Comparison of ENCODE assay signal across 12 cellular contexts in the genomic region with DNA sequence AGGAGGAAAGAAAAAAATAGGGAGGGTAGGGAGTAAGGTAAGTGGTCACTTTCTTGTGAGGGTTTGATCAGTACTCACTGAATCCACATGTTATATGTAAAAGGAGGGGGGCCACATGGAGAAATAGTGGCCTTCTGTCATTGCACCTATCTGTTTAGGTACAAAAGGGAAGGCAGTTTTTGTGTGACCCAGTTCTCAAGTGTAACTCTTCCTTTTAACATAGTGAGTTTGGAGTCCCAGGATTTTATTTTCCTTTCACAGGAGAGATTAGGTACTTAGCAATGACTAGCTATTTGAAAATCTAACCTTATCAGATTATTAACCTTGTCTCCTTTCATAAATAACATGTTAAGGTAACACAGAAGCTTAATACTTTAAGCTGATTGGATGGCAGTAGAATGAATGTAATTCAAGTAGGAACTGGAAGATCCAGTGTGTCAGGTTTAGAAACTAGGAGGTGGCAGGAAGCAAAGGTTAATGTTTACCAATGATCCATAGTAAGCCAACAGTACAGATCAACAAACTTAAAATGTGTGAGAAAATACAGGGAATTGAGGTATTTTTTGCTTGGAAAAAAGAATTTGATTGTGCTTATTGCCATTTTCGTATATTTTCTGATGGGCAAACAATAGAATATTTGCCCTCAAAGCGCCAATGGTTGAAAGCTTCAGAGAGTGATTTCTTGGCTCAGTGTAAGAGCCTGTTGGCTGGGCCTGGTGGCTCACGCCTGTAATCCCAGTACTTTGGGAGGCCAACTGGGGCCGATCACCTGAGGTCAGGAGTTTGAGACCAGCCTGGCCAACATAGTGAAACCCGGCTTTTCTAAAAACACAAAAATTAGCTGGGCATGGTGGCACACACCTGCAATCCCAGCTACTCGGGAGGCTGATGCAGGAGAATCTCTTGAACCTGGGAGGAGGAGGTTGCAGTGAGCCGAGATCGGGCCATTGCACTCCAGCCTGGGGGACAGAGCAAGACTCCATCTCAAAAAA. TPM values are rescaled to one million over a fixed set of nuclear protein-coding genes. Genes with fewer than 3 reads are reported as not detected.
DNase-seq lines count a peak whose midpoint lies in the region; ATAC-seq and TF ChIP-seq lines count a peak whose summit lies in the region.
"Had no signal": no experiment of that assay in that cellular context is flagged by ENCODE, and none has a peak within 500 bp of the region (broad histone marks: within the 10 kb centered on the region; RNA-seq: fewer than 3 reads in every experiment).

No MANE protein-coding gene starts in this region.

- CTCF ChIA-PET in Calu3 (lab: Charles Lee): interaction anchor here (1.4 kb wide), 2 partner anchors 10 to 11 kb away, joined by 4 to 12 read pairs; partner anchors contain the start of gene HNMT

- no peaks in the 10 kb centered on the region for H3K9me3 Mint-ChIP-seq in Calu3 (ENCODE audit: low read depth, unreplicated experiment)
- no peaks in the 10 kb centered on the region for H3K9me3 Mint-ChIP-seq in activated T-cell treated with anti-CD3 and anti-CD28 coated beads, Interleukin-2, amount 50 U/mL, for 72 hours

- H3K4me3 ChIP-seq in muscle layer of duodenum (ENCODE audit: low read depth in 1 of 2, low read length in 2 of 2) (no peak overlapping the region), uterus (no peak overlapping the region)
- H3K4me3 ChIP-seq: esophagus muscularis mucosa had no signal

- intact Hi-C loops in Calu3 (cut with micrococcal nuclease; ENCODE audit: unreplicated experiment): loop anchor here (10.0 kb wide), 1 partner anchor 281 kb away; no protein-coding TSS in a partner anchor
- intact Hi-C loops in uterus (cut with DNase I; ENCODE audit: low total_unique reads): no loop called here

- BruUV-seq in Calu3 (replicated peaks; lab: Mats Ljungman, UMichigan): no TSS peak

- no peaks in the 10 kb centered on the region for H3K36me3 ChIP-seq in muscle layer of duodenum (ENCODE audit: control insufficient read depth in 1 of 2, insufficient read depth in 2 of 2, low read length in 2 of 2)
- H3K36me3 ChIP-seq in uterus: no peaks in the 10 kb centered on the region

- ATAC-seq in esophagus mucosa: peak; percentile 98
- ATAC-seq in activated T-cell treated with anti-CD3 and anti-CD28 coated beads, Interleukin-2, amount 50 U/mL, for 72 hours (replicated peaks in 1 of 2): no peak

- peaks cover 23% of the 10 kb centered on the region for H3K36me3 Mint-ChIP-seq in Calu3 (ENCODE audit: insufficient read depth, unreplicated experiment)
- no peaks in the 10 kb centered on the region for H3K36me3 Mint-ChIP-seq in activated T-cell treated with anti-CD3 and anti-CD28 coated beads, Interleukin-2, amount 50 U/mL, for 72 hours (ENCODE audit: insufficient read depth in 2 of 2)

- no peaks in the 10 kb centered on the region for H3K27me3 ChIP-seq in muscle layer of duodenum (ENCODE audit: low read depth, low read length)
- H3K27me3 ChIP-seq in uterus: no peaks in the 10 kb centered on the region
- H3K27me3 ChIP-seq: esophagus muscularis mucosa had no signal

- no peaks in the 10 kb centered on the region for H3K4me1 ChIP-seq in muscle layer of duodenum (ENCODE audit: control insufficient read depth in 1 of 2, insufficient read depth in 2 of 2, low read length in 2 of 2)
- no peaks in the 10 kb centered on the region for H3K4me1 ChIP-seq in uterus
- H3K4me1 ChIP-seq: esophagus muscularis mucosa had no signal

- H3K4me3 Mint-ChIP-seq in Calu3 (ENCODE audit: low read depth, unreplicated experiment): peak overlapping the region; percentile 41
- no peak overlapping the region for H3K4me3 Mint-ChIP-seq in activated T-cell treated with anti-CD3 and anti-CD28 coated beads, Interleukin-2, amount 50 U/mL, for 72 hours

- no peaks in the 10 kb centered on the region for H3K9me3 ChIP-seq in muscle layer of duodenum (ENCODE audit: control insufficient read depth in 1 of 2, low read length in 2 of 2)
- no peaks in the 10 kb centered on the region for H3K9me3 ChIP-seq in uterus
- H3K9me3 ChIP-seq: esophagus muscularis mucosa had no signal

- TF ChIP-seq POLR2A in uterus (IDR thresholded peaks at IDR 0.05): no peak

- DNase-seq in Calu3 (peak; percentile 59), NCI-H510A (lab: John Stamatoyannopoulos, UW) (peak; percentile 67), uterus (no peak), NCI-H69 (lab: John Stamatoyannopoulos, UW) (no peak), caudate nucleus (lab: John Stamatoyannopoulos, UW) (no peak)
- DNase-seq in activated T-cell treated with anti-CD3 and anti-CD28 coated beads, Interleukin-2, amount 50 U/mL, for 72 hours: no peak
- DNase-seq: activated gamma-delta T cell, NCI-H1105 treated with DMSO at 0.1 percent for 48 hours, SW 1271 had no signal

- H3K27ac Mint-ChIP-seq in Calu3 (ENCODE audit: unreplicated experiment): peak overlapping the region; percentile 87
- no peak overlapping the region for H3K27ac Mint-ChIP-seq in activated T-cell treated with anti-CD3 and anti-CD28 coated beads, Interleukin-2, amount 50 U/mL, for 72 hours

- H3K27me3 Mint-ChIP-seq in Calu3 (ENCODE audit: unreplicated experiment): no peaks in the 10 kb centered on the region
- no peaks in the 10 kb centered on the region for H3K27me3 Mint-ChIP-seq in activated T-cell treated with anti-CD3 and anti-CD28 coated beads, Interleukin-2, amount 50 U/mL, for 72 hours (ENCODE audit: low read depth)

- peak overlapping the region; percentile 39 for H3K27ac ChIP-seq in muscle layer of duodenum (ENCODE audit: low read length)
- H3K27ac ChIP-seq in uterus: peak overlapping the region in 1 of 2 donors; percentile 2
- no peak overlapping the region for H3K27ac ChIP-seq in caudate nucleus (ENCODE audit: low read depth, low read length)
- H3K27ac ChIP-seq: esophagus muscularis mucosa had no signal

- TF ChIP-seq CTCF in Calu3 (IDR thresholded peaks at IDR 0.05; ENCODE audit: unreplicated experiment): no peak
- no peak for TF ChIP-seq CTCF in uterus (IDR thresholded peaks at IDR 0.05)

- peaks cover 49% of the 10 kb centered on the region for H3K4me1 Mint-ChIP-seq in Calu3 (ENCODE audit: low read depth, unreplicated experiment)
- no peaks in the 10 kb centered on the region for H3K4me1 Mint-ChIP-seq in activated T-cell treated with anti-CD3 and anti-CD28 coated beads, Interleukin-2, amount 50 U/mL, for 72 hours (ENCODE audit: low read depth)

RNA-seq across cellular contexts. Expression of gene HNMT, which starts 11.3 kb away (rescaled TPM):
- 56.5 and 68.2 TPM in 2 replicates for total RNA-seq in Calu3 (2022)
- total RNA-seq in esophagus mucosa: 2.5 TPM
- total RNA-seq in uterus: 100 to 1,000 TPM in 1 of 4 donors, 10 to 100 TPM in 3; 21.5 to 122 (median 60.4) TPM
- not detected for total RNA-seq in activated T-cell treated with anti-CD3 and anti-CD28 coated beads, Interleukin-2, amount 50 U/mL, for 72 hours

Comparison
In these comparisons a context has a peak if more than half of its experiments do, and no peak if none do; other contexts are left out.
1. DNase-seq: peak in Calu3 (single experiment) and NCI-H510A (single experiment); none in uterus (0 of 2), NCI-H69 (single experiment), activated T-cell treated with anti-CD3 and anti-CD28 coated beads, Interleukin-2, amount 50 U/mL, for 72 hours (0 of 2) and caudate nucleus (0 of 61).